21 cellular contexts compared by ENCODE assay signal in the genomic region with DNA sequence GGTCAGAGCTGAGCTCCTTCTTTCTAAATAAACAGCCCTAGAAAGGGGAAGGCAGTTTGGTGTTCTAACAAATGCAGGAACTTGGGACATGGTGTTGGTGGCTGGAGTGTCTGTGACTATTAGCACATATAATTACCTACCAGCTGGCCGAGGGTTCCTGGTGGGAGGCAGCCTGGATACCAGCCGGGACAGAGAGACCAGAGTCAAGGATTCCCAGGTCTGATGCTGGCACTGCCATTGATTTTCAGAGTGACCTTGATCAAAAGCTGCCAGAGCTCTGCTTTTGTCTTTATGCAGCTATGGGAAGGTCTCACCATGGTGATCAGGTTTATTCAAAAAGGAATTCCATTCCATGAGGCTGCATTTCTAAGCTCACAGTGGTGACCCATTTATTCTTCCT.
DNase-seq lines count a peak whose midpoint lies in the region; ATAC-seq, FAIRE-seq and TF ChIP-seq lines count a peak whose summit lies in the region.
"Had no signal": no experiment of that assay in that cellular context is flagged by ENCODE, and none has a peak within 500 bp of the region (broad histone marks: within the 10 kb centered on the region; RNA-seq: fewer than 3 reads in every experiment).

No MANE protein-coding gene starts in this region.

- H3K4me3 ChIP-seq in GM23338: no peak overlapping the region
- H3K4me3 ChIP-seq in bronchial epithelial cell (ENCODE audit: low read depth, low read length): no peak overlapping the region
- H3K4me3 ChIP-seq in neural progenitor cell: no peak overlapping the region
- H3K4me3 ChIP-seq: BLaER1 treated with 17β-estradiol and CSF1 and Interleukin-3, amounts not matched to agents 10 nM and 100 nM; K562; PC-9 had no signal

- H3K9me3 Mint-ChIP-seq in GM23338: peaks cover 12% of the 10 kb centered on the region
- H3K9me3 Mint-ChIP-seq in neural progenitor cell: peaks cover 8% of the 10 kb centered on the region

- TF ChIP-seq CTCF in GM23338 (conservative IDR thresholded peaks at IDR 0.05; ENCODE audit: low read depth in 2 of 2) (no peak), bronchial epithelial cell (IDR thresholded peaks at IDR 0.05; ENCODE audit: insufficient read depth, low read length, severe bottlenecking) (no peak), neural progenitor cell (IDR thresholded peaks at IDR 0.05) (no peak)

- H3K36me3 ChIP-seq in GM23338 (ENCODE audit: insufficient read depth): no peaks in the 10 kb centered on the region
- H3K36me3 ChIP-seq in bronchial epithelial cell (ENCODE audit: control insufficient read depth, insufficient read depth, low read length): no peaks in the 10 kb centered on the region
- no peaks in the 10 kb centered on the region for H3K36me3 ChIP-seq in neural progenitor cell

- DNase-seq in GM23338 (ENCODE audit: low spot score) (peak; percentile 43), NCI-H146 (lab: John Stamatoyannopoulos, UW) (peak; percentile 51), bronchial epithelial cell (ENCODE audit: low read depth) (no peak), neural progenitor cell (ENCODE audit: low spot score) (no peak), NCI-H1436 (lab: John Stamatoyannopoulos, UW) (no peak), activated T-cell treated with anti-CD3 and anti-CD28 coated beads for 4 hours (no peak)
- DNase-seq: CD8-positive, alpha-beta T cell; DND-41; NCI-H1105; NCI-H1930; NCI-H748 treated with DMSO at 0.1 percent for 48 hours; PC-9; T-helper 17 cell had no signal

- H4K20me1 ChIP-seq in GM23338 (replicated peaks; ENCODE audit: insufficient read depth) (no peaks in the 10 kb centered on the region), neural progenitor cell (ENCODE audit: low read depth) (no peaks in the 10 kb centered on the region)

- FAIRE-seq in bronchial epithelial cell (lab: Jason Lieb, UNC): peak; percentile 23
- FAIRE-seq: D721Med, G401.6, K562 had no signal

- H3K4me2 ChIP-seq in GM23338 (no peak overlapping the region; the same call in 1 of the 2 replicates), neural progenitor cell (no peak overlapping the region)
- H3K4me2 ChIP-seq: BLaER1 treated with 17β-estradiol and CSF1 and Interleukin-3, amounts not matched to agents 10 nM and 100 nM; PC-9 had no signal

- peaks cover 20% of the 10 kb centered on the region for H3K27me3 ChIP-seq in GM23338 (ENCODE audit: insufficient read depth)
- H3K27me3 ChIP-seq in bronchial epithelial cell (ENCODE audit: control insufficient read depth, insufficient read depth, low read length): no peaks in the 10 kb centered on the region
- H3K27me3 ChIP-seq in neural progenitor cell: peaks cover 31% of the 10 kb centered on the region
- H3K27me3 ChIP-seq: BLaER1 treated with 17β-estradiol and CSF1 and Interleukin-3, amounts not matched to agents 10 nM and 100 nM had no signal

- ATAC-seq in GM23338: no peak
- ATAC-seq in HG03460 (IDR thresholded peaks at IDR 0.05; ENCODE audit: unreplicated experiment): no peak
- ATAC-seq in GM21423 (IDR thresholded peaks at IDR 0.05; ENCODE audit: unreplicated experiment): no peak
- ATAC-seq: CD8-positive, alpha-beta T cell; HCT116; K562; T-helper 17 cell had no signal

- H3K4me1 Mint-ChIP-seq in GM23338 (peaks cover 35% of the 10 kb centered on the region), neural progenitor cell (peaks cover 51% of the 10 kb centered on the region)
- H3K4me1 Mint-ChIP-seq: T-helper 17 cell had no signal

- H3F3A ChIP-seq in GM23338 (replicated peaks; ENCODE audit: low read depth): 0 out of 2 replicates have a peak, but pooled peaks cover 3% of the 10 kb centered on the region
- no peaks in the 10 kb centered on the region for H3F3A ChIP-seq in neural progenitor cell (ENCODE audit: low read depth)

- no peak overlapping the region for H3K9ac ChIP-seq in neural progenitor cell
- H3K9ac ChIP-seq: BLaER1 treated with 17β-estradiol and CSF1 and Interleukin-3, amounts not matched to agents 10 nM and 100 nM had no signal

- H3K36me3 Mint-ChIP-seq in GM23338 (ENCODE audit: low read depth) (peaks cover 4% of the 10 kb centered on the region; the same call in 1 of the 3 replicates), neural progenitor cell (no peaks in the 10 kb centered on the region)

- H3K27me3 Mint-ChIP-seq in GM23338 (ENCODE audit: insufficient read depth, low read depth, poor library complexity) (peaks cover 25% of the 10 kb centered on the region), neural progenitor cell (ENCODE audit: insufficient read depth, low read depth) (peaks cover 13% of the 10 kb centered on the region)
- H3K27me3 Mint-ChIP-seq: T-helper 17 cell had no signal

- no peaks in the 10 kb centered on the region for H3K9me3 ChIP-seq in neural progenitor cell (ENCODE audit: low read depth)

- no peak overlapping the region for H2AFZ ChIP-seq in GM23338
- no peak overlapping the region for H2AFZ ChIP-seq in neural progenitor cell (replicated peaks)
- H2AFZ ChIP-seq: PC-9 had no signal

- H3K4me3 Mint-ChIP-seq in GM23338 (no peak overlapping the region), neural progenitor cell (peak overlapping the region; percentile 28)
- H3K4me3 Mint-ChIP-seq: CD8-positive, alpha-beta T cell; T-helper 17 cell had no signal

- peaks cover 33% of the 10 kb centered on the region for H3K4me1 ChIP-seq in GM23338 (ENCODE audit: insufficient read depth)
- H3K4me1 ChIP-seq in neural progenitor cell: no peaks in the 10 kb centered on the region

- H3K9me2 ChIP-seq in GM23338 (ENCODE audit: insufficient read depth): no peaks in the 10 kb centered on the region

- H3K79me2 ChIP-seq in GM23338 (replicated peaks; ENCODE audit: insufficient read depth): no peaks in the 10 kb centered on the region
- H3K79me2 ChIP-seq in neural progenitor cell (ENCODE audit: low read depth): no peaks in the 10 kb centered on the region

- peak overlapping the region; percentile 80; the same call in 1 of the 2 replicates for H3K27ac Mint-ChIP-seq in GM23338
- peak overlapping the region; percentile 30 for H3K27ac Mint-ChIP-seq in neural progenitor cell
- H3K27ac Mint-ChIP-seq: CD8-positive, alpha-beta T cell; T-helper 17 cell had no signal

- H3K27ac ChIP-seq in GM23338 (ENCODE audit: low read depth) (peak overlapping the region; percentile 57; the same call in 1 of the 2 replicates), neural progenitor cell (no peak overlapping the region)
- H3K27ac ChIP-seq: BLaER1 treated with 17β-estradiol and CSF1 and Interleukin-3, amounts not matched to agents 10 nM and 100 nM; PC-9; RWPE1 had no signal

TF ChIP-seq in GM23338, 12 proteins besides CTCF, POLR2A, EP300 and RAD21 (continues in another document):
- no peak for TF ChIP-seq STAT1 (IDR thresholded peaks at IDR 0.05; ENCODE audit: unreplicated experiment)
- TF ChIP-seq ZNF331 (CRISPR knock-in tag; IDR thresholded peaks at IDR 0.05; ENCODE audit: low read depth): no peak
- TF ChIP-seq POLR2AphosphoS5 (IDR thresholded peaks at IDR 0.05; ENCODE audit: low read depth): no peak

Comparison
In these comparisons a context has a peak if more than half of its experiments do, and no peak if none do; other contexts are left out.
1. DNase-seq: peak in GM23338 (single experiment) and NCI-H146 (single experiment); none in bronchial epithelial cell (single experiment), neural progenitor cell (single experiment), NCI-H1436 (single experiment) and activated T-cell treated with anti-CD3 and anti-CD28 coated beads for 4 hours (single experiment).